In the genomic region with DNA sequence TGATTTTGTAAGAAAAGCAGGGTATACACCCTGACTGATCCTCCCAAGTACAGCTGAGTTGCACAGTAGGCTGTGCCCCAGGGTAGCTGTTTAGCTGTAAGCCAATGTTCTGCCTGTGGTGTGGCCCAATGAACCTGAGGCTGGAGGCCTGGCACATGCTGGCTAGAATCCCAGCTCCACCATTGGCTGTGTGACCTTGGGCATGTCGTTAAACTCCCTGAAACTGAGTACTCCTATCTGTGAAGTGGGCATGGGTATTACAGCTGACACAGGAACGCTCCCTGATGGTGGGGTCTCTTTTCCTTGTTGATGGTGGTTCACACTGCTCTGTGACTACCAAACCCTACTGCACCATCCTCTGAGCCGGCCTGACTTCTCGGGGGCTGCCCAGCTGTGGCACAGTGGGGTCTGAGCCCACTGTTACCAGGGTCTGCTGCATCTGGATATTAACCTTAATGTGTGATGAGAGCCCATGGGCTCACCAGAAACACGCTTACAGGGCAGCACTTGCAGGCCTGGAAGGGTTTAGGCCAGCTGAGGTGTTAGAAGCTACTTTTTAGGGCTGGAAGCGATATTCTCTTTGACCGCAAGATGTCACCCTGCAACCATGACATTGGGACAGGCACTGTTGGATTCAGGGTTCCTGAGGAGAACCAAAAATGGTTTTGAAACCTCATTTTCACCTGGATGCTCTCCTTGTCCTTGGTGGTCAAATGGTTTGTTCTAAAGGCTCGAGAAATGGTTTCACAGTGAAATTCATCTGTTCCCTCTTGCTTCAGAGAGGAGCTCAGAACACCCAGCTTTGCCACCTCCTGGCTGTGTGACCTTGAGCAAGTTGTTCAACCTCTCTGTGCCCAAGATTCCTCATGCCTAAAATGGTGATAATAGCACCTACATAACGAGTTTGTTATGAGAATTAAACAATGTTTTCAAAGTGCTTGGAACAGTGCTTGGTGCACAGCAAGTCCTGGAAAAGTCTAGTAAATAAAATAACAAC, we compare ENCODE assay signal across 8 cellular contexts. TPM values are rescaled to one million over a fixed set of nuclear protein-coding genes. Genes with fewer than 3 reads are reported as not detected.
DNase-seq lines count a peak whose midpoint lies in the region; ATAC-seq and TF ChIP-seq lines count a peak whose summit lies in the region.

No MANE protein-coding gene starts in this region.

- H3K36me3 ChIP-seq in SU-DHL-6 (ENCODE audit: low read length): no peaks in the 10 kb centered on the region
- no peaks in the 10 kb centered on the region for H3K36me3 ChIP-seq in gastrocnemius medialis

- H4K20me1 ChIP-seq in SU-DHL-6 (ENCODE audit: low read depth, low read length): no peaks in the 10 kb centered on the region

- H3K9me3 ChIP-seq in SU-DHL-6 (ENCODE audit: insufficient read depth, low read length) (no peaks in the 10 kb centered on the region), gastrocnemius medialis (no peaks in the 10 kb centered on the region)

- no peaks in the 10 kb centered on the region for H3K27me3 ChIP-seq in SU-DHL-6 (ENCODE audit: low read length)
- H3K27me3 ChIP-seq in gastrocnemius medialis: no peaks in the 10 kb centered on the region

- ATAC-seq in gastrocnemius medialis: peak; percentile 55 to 59
- ATAC-seq in GM21381 (IDR thresholded peaks at IDR 0.05; ENCODE audit: unreplicated experiment): no peak
- ATAC-seq in GM21515 (IDR thresholded peaks at IDR 0.05; ENCODE audit: unreplicated experiment): no peak

- H3K27ac ChIP-seq in SU-DHL-6 (ENCODE audit: low read depth, low read length) (no peak overlapping the region), gastrocnemius medialis (no peak overlapping the region)

- no peaks in the 10 kb centered on the region for H3K4me1 ChIP-seq in gastrocnemius medialis

- H3K4me3 ChIP-seq in SU-DHL-6 (ENCODE audit: insufficient read depth, low read length, poor library complexity, severe bottlenecking) (no peak overlapping the region), gastrocnemius medialis (no peak overlapping the region)

- no peak for TF ChIP-seq POLR2A in gastrocnemius medialis (IDR thresholded peaks at IDR 0.05)

- H3F3A ChIP-seq in SU-DHL-6 (ENCODE audit: insufficient read depth): no peaks in the 10 kb centered on the region

- in situ Hi-C loops in gastrocnemius medialis (cut with MboI; ENCODE audit: low sequenced_read_pairs in 4 of 4): loop anchor here in 3 of 4 donors (5.0 to 10.0 kb wide), 2 partner anchors 504 to 1277 kb away; no protein-coding TSS in a partner anchor

- DNase-seq in DMS53 treated with DMSO at 0.1 percent for 48 hours (lab: John Stamatoyannopoulos, UW; ENCODE audit: unreplicated experiment) (peak; percentile 56), HT-29 (ENCODE audit: low spot score) (peak; percentile 89), astrocyte of the hippocampus (ENCODE audit: low read depth, low spot score) (peak; percentile 79), hepatic stellate cell (ENCODE audit: low spot score) (peak; percentile 55), gastrocnemius medialis (peak in 1 of 2 donors; percentile 52)

- no peaks in the 10 kb centered on the region for H3K79me2 ChIP-seq in SU-DHL-6 (ENCODE audit: insufficient read depth, low read length)

- H3K9ac ChIP-seq in SU-DHL-6 (ENCODE audit: low read length): no peak overlapping the region

- intact Hi-C loops in gastrocnemius medialis (cut with DNase I; ENCODE audit: low total_unique reads): loop anchor here (1.0 to 5.0 kb wide), 3 partner anchors 504 to 1273 kb away; partner anchors contain the start of gene DIRAS2

- no peak overlapping the region for H2AFZ ChIP-seq in SU-DHL-6 (ENCODE audit: low read depth, low read length, severe bottlenecking)

- peak; percentile 64 for TF ChIP-seq CTCF in SU-DHL-6 (IDR thresholded peaks at IDR 0.05; ENCODE audit: insufficient read depth, low read length, poor library complexity, severe bottlenecking)
- peak; percentile 73 to 87 (median 82) for TF ChIP-seq CTCF in gastrocnemius medialis (IDR thresholded peaks at IDR 0.05 in 4 of 5, conservative IDR thresholded peaks at IDR 0.05 in 1 of 5)

- H3K9me2 ChIP-seq in SU-DHL-6 (replicated peaks; ENCODE audit: insufficient read depth, low read length): no peaks in the 10 kb centered on the region

- H3K4me2 ChIP-seq in SU-DHL-6 (ENCODE audit: low read depth, low read length, poor library complexity, severe bottlenecking): no peak overlapping the region

RNA-seq across cellular contexts. Expression of gene GADD45G, which starts 6.8 kb away (rescaled TPM):
- 1.3 and 5.2 TPM in 2 replicates for total RNA-seq in HT-29 (2014; rRNA removed; shearing (Covaris generic))
- total RNA-seq in gastrocnemius medialis: 100 to 1,000 TPM in 3 of 4 donors, 10 to 100 TPM in 1; 84.6 to 154 (median 117) TPM

Comparison
In these comparisons a context has a peak if more than half of its experiments do, and no peak if none do; other contexts are left out.
1. ATAC-seq: peak in gastrocnemius medialis (2 of 2); none in GM21381 (single experiment) and GM21515 (single experiment).
2. RNA of gene GADD45G, which starts 6.8 kb away (total RNA-seq): 84.6 to 154 TPM in gastrocnemius medialis; 1.3 to 5.2 TPM in HT-29; every median in the first group is over 10 times any median in the second.